Comparison of ENCODE assay signal across 23 cellular contexts in the genomic region with DNA sequence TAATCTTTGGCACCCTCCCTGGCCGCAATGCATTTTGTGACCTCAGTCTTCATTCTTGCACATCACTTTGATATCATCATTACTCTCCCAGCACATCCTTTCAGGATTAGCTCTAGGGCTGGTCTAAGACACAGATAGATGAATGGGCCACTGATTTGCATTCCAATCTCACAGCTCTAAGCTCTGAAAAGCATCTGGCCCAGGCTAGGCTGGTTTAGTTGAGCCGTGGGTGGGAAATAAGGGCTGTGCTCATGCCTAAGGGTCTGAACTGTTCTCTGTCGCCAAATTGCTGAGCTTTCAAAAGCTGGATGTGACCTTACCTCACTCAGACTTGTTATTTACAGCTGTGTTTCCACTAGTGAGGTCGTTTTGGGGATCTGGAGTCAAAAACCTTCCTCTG. TPM values are rescaled to one million over a fixed set of nuclear protein-coding genes. Genes with fewer than 3 reads are reported as not detected.
DNase-seq lines count a peak whose midpoint lies in the region; ATAC-seq and TF ChIP-seq lines count a peak whose summit lies in the region.
"Had no signal": no experiment of that assay in that cellular context is flagged by ENCODE, and none has a peak within 500 bp of the region (broad histone marks: within the 10 kb centered on the region; RNA-seq: fewer than 3 reads in every experiment).

No MANE protein-coding gene starts in this region.

- POLR2A ChIA-PET in activated CD4-positive, alpha-beta memory T cell treated with anti-CD3 and anti-CD28 coated beads for 36 hours (lab: Charles Lee): no interaction called here

- intact Hi-C loops in activated CD4-positive, alpha-beta memory T cell treated with anti-CD3 and anti-CD28 coated beads for 36 hours (cut with micrococcal nuclease): no loop called here

- no peaks in the 10 kb centered on the region for H3K36me3 ChIP-seq in osteoblast (ENCODE audit: insufficient read depth, low read length)
- H3K36me3 ChIP-seq: transverse colon had no signal

- H3K27me3 Mint-ChIP-seq in activated CD4-positive, alpha-beta memory T cell treated with anti-CD3 and anti-CD28 coated beads for 36 hours: no peaks in the 10 kb centered on the region
- H3K27me3 Mint-ChIP-seq: activated CD4-positive, alpha-beta T cell treated with anti-CD3 and anti-CD28 coated beads for 36 hours; CD4-positive, alpha-beta T cell had no signal

- ATAC-seq in HG03342 (IDR thresholded peaks at IDR 0.05; ENCODE audit: unreplicated experiment): no peak
- ATAC-seq: activated CD4-positive, alpha-beta T cell treated with anti-CD3 and anti-CD28 coated beads for 36 hours; natural killer cell treated with Interleukin-12 subunit alpha and Interleukin-12 subunit beta and Interleukin-15 and Interleukin-18, amount 100 ng/mL, for 72 hours; psoas muscle; stimulated activated naive B cell treated with anti-CD40 and anti-IgM and Interleukin-4, amounts not matched to agents 10 μg/mL and 1 μg/mL and 100 μg/mL, for 72 hours had no signal

- H3K4me3 ChIP-seq in fibroblast of mammary gland (ENCODE audit: control insufficient read depth, low read depth, low read length) (no peak overlapping the region), osteoblast (ENCODE audit: insufficient read depth, low read length) (no peak overlapping the region)
- H3K4me3 ChIP-seq: lung, psoas muscle, transverse colon had no signal

- H2AFZ ChIP-seq in osteoblast (ENCODE audit: low read length): no peak overlapping the region

- H3K27ac ChIP-seq in osteoblast (ENCODE audit: low read depth, low read length): no peak overlapping the region
- H3K27ac ChIP-seq: 22Rv1, psoas muscle, transverse colon had no signal

- peaks cover 19% of the 10 kb centered on the region for H3K4me1 Mint-ChIP-seq in activated CD4-positive, alpha-beta memory T cell treated with anti-CD3 and anti-CD28 coated beads for 36 hours (ENCODE audit: low read depth)

- peaks cover 5% of the 10 kb centered on the region for H3K27me3 ChIP-seq in osteoblast (ENCODE audit: insufficient read depth, low read length)
- H3K27me3 ChIP-seq: transverse colon had no signal

- DNase-seq in NCI-H82 (lab: John Stamatoyannopoulos, UW) (peak; percentile 58), NCI-H82 treated with DMSO at 0.1 percent for 48 hours (lab: John Stamatoyannopoulos, UW; ENCODE audit: unreplicated experiment) (no peak), RPMI7951 (ENCODE audit: low read depth) (peak; percentile 94), fibroblast of mammary gland (ENCODE audit: low read depth) (peak; percentile 65), osteoblast (ENCODE audit: insufficient read length, low spot score, missing footprints) (peak; percentile 47), NCI-H2081 (lab: John Stamatoyannopoulos, UW) (no peak)
- no peak for DNase-seq in activated CD4-positive, alpha-beta memory T cell treated with anti-CD3 and anti-CD28 coated beads for 36 hours
- DNase-seq: activated CD4-positive, alpha-beta T cell treated with anti-CD3 and anti-CD28 coated beads for 36 hours; activated CD8-positive, alpha-beta memory T cell treated with anti-CD3 and anti-CD28 coated beads, Interleukin-2, amount 50 U/mL, for 48 hours; activated gamma-delta T cell; amygdala; CD4-positive, alpha-beta T cell; DND-41; NCI-H1694 treated with DMSO at 0.1 percent for 48 hours; psoas muscle; SIG-M5; stimulated activated naive B cell treated with anti-CD40 and anti-IgM and Interleukin-4, amounts not matched to agents 10 μg/mL and 1 μg/mL and 100 μg/mL, for 72 hours; T-helper 2 cell; transverse colon had no signal

- H3K4me1 ChIP-seq in osteoblast (ENCODE audit: insufficient read depth, low read length): peaks cover 18% of the 10 kb centered on the region
- H3K4me1 ChIP-seq: psoas muscle, transverse colon had no signal

- no peak overlapping the region for H3K4me2 ChIP-seq in osteoblast (ENCODE audit: insufficient read depth, low read length)

- H3K4me3 Mint-ChIP-seq in activated CD4-positive, alpha-beta memory T cell treated with anti-CD3 and anti-CD28 coated beads for 36 hours: no peak overlapping the region
- H3K4me3 Mint-ChIP-seq: activated CD4-positive, alpha-beta T cell treated with anti-CD3 and anti-CD28 coated beads for 36 hours; CD4-positive, alpha-beta T cell; natural killer cell treated with Interleukin-12 subunit alpha and Interleukin-12 subunit beta and Interleukin-15 and Interleukin-18, amount 100 ng/mL, for 72 hours; stimulated activated naive B cell treated with anti-CD40 and anti-IgM and Interleukin-4, amounts not matched to agents 10 μg/mL and 1 μg/mL and 100 μg/mL, for 72 hours had no signal

- H3K27ac Mint-ChIP-seq in activated CD4-positive, alpha-beta memory T cell treated with anti-CD3 and anti-CD28 coated beads for 36 hours: no peak overlapping the region
- H3K27ac Mint-ChIP-seq: activated CD4-positive, alpha-beta T cell treated with anti-CD3 and anti-CD28 coated beads for 36 hours; CD4-positive, alpha-beta T cell; natural killer cell treated with Interleukin-12 subunit alpha and Interleukin-12 subunit beta and Interleukin-15 and Interleukin-18, amount 100 ng/mL, for 72 hours; stimulated activated naive B cell treated with anti-CD40 and anti-IgM and Interleukin-4, amounts not matched to agents 10 μg/mL and 1 μg/mL and 100 μg/mL, for 72 hours had no signal

- no peaks in the 10 kb centered on the region for H3K36me3 Mint-ChIP-seq in activated CD4-positive, alpha-beta memory T cell treated with anti-CD3 and anti-CD28 coated beads for 36 hours
- H3K36me3 Mint-ChIP-seq: natural killer cell treated with Interleukin-12 subunit alpha and Interleukin-12 subunit beta and Interleukin-15 and Interleukin-18, amount 100 ng/mL, for 72 hours; stimulated activated naive B cell treated with anti-CD40 and anti-IgM and Interleukin-4, amounts not matched to agents 10 μg/mL and 1 μg/mL and 100 μg/mL, for 72 hours had no signal

- no peaks in the 10 kb centered on the region for H4K20me1 ChIP-seq in osteoblast (ENCODE audit: insufficient read depth, low read length)

- no peaks in the 10 kb centered on the region for H3K9me3 ChIP-seq in osteoblast (ENCODE audit: low read depth, low read length)
- H3K9me3 ChIP-seq: psoas muscle, transverse colon had no signal

- H3K79me2 ChIP-seq in osteoblast (ENCODE audit: insufficient read depth, low read length): no peaks in the 10 kb centered on the region

- CTCF ChIA-PET in activated CD4-positive, alpha-beta memory T cell treated with anti-CD3 and anti-CD28 coated beads for 36 hours (lab: Charles Lee): no interaction called here

- H3K9me3 Mint-ChIP-seq in activated CD4-positive, alpha-beta memory T cell treated with anti-CD3 and anti-CD28 coated beads for 36 hours: no peaks in the 10 kb centered on the region
- H3K9me3 Mint-ChIP-seq: CD4-positive, alpha-beta T cell; natural killer cell treated with Interleukin-12 subunit alpha and Interleukin-12 subunit beta and Interleukin-15 and Interleukin-18, amount 100 ng/mL, for 72 hours; stimulated activated naive B cell treated with anti-CD40 and anti-IgM and Interleukin-4, amounts not matched to agents 10 μg/mL and 1 μg/mL and 100 μg/mL, for 72 hours had no signal

- TF ChIP-seq CTCF in fibroblast of mammary gland (conservative IDR thresholded peaks at IDR 0.05; ENCODE audit: control insufficient read depth, insufficient read depth, low read depth, low read length) (no peak), osteoblast (IDR thresholded peaks at IDR 0.05; ENCODE audit: extremely low read depth, low read depth, low read length) (no peak)

RNA-seq across cellular contexts. Expression of a gene that starts 30.0 kb away (rescaled TPM):
- total RNA-seq in RPMI7951 (2014; rRNA removed; shearing (Covaris generic)): 19.6 and 28.8 TPM in 2 replicates
- total RNA-seq in osteoblast: 42.0 and 43.6 TPM in 2 replicates
- 10 to 100 TPM; 17.7 to 17.8 TPM for total RNA-seq in activated CD4-positive, alpha-beta memory T cell treated with anti-CD3 and anti-CD28 coated beads for 36 hours

RNA-seq across cellular contexts. Expression of a gene that starts 47.9 kb away (rescaled TPM):
- total RNA-seq in RPMI7951 (2014; rRNA removed; shearing (Covaris generic)): 48.4 and 53.9 TPM in 2 replicates
- 18.6 and 19.5 TPM in 2 replicates for total RNA-seq in osteoblast
- total RNA-seq in activated CD4-positive, alpha-beta memory T cell treated with anti-CD3 and anti-CD28 coated beads for 36 hours: 1 to 10 TPM; 5.0 to 5.5 TPM

Comparison
In these comparisons a context has a peak if more than half of its experiments do, and no peak if none do; other contexts are left out.
1. DNase-seq: peak in NCI-H82 (single experiment), RPMI7951 (single experiment), fibroblast of mammary gland (single experiment) and osteoblast (single experiment); none in NCI-H82 treated with DMSO at 0.1 percent for 48 hours (single experiment), activated CD4-positive, alpha-beta memory T cell treated with anti-CD3 and anti-CD28 coated beads for 36 hours (single experiment) and NCI-H2081 (0 of 2).